Comparison of ENCODE assay signal across 9 cellular contexts in genomic region chr6:83852528-83853177, GRCh38. TPM values are rescaled to one million over a fixed set of nuclear protein-coding genes. Genes with fewer than 3 reads are reported as not detected.
A peak's percentile ranks its signal among the peaks of the same experiment; 100 is the strongest.
DNase-seq lines count a peak whose midpoint lies in the region; ATAC-seq and TF ChIP-seq lines count a peak whose summit lies in the region.
"Had no signal": no experiment of that assay in that cellular context is flagged by ENCODE, and none has a peak within 500 bp of the region (broad histone marks: within the 10 kb centered on the region; RNA-seq: fewer than 3 reads in every experiment).

No MANE protein-coding gene starts in this region.

- H3K4me1 ChIP-seq in CD4-positive, alpha-beta memory T cell (ENCODE audit: insufficient read depth, low read length): peaks cover 13% of the 10 kb centered on the region
- H3K4me1 ChIP-seq in Panc1 (ENCODE audit: control insufficient read depth, insufficient read depth, low read length): peaks cover 6% of the 10 kb centered on the region; the same call in 1 of the 2 replicates
- H3K4me1 ChIP-seq in parathyroid adenoma: peaks cover 8% of the 10 kb centered on the region

- BruUV-seq in Panc1 (replicated peaks; lab: Mats Ljungman, UMichigan): no TSS peak

- H3K27me3 ChIP-seq in CD4-positive, alpha-beta memory T cell (ENCODE audit: insufficient read depth, low read length): peaks cover 8% of the 10 kb centered on the region
- H3K27me3 ChIP-seq in Panc1 (ENCODE audit: control insufficient read depth, insufficient read depth, low read length): peaks cover 2% of the 10 kb centered on the region; the same call in 1 of the 2 replicates
- no peaks in the 10 kb centered on the region for H3K27me3 ChIP-seq in parathyroid adenoma (ENCODE audit: control insufficient read depth, insufficient read depth, low read length)

- peaks cover 2% of the 10 kb centered on the region for H3K79me2 ChIP-seq in parathyroid adenoma

- peak overlapping the region; percentile 56 for H3K9ac ChIP-seq in parathyroid adenoma

- DNase-seq in CD4-positive, alpha-beta memory T cell: no peak
- no peak for DNase-seq in Panc1 (ENCODE audit: low read depth, low spot score)
- no peak for DNase-seq in epithelial cell of proximal tubule (ENCODE audit: low read depth)
- no peak for DNase-seq in KG1 (lab: John Stamatoyannopoulos, UW)
- no peak for DNase-seq in DMS 273 (lab: John Stamatoyannopoulos, UW; ENCODE audit: unreplicated experiment)
- DNase-seq: effector CD4-positive, alpha-beta T cell had no signal

- H3K36me3 ChIP-seq in CD4-positive, alpha-beta memory T cell (ENCODE audit: insufficient read depth, low read length): no peaks in the 10 kb centered on the region
- H3K36me3 ChIP-seq in Panc1 (ENCODE audit: control insufficient read depth, insufficient read depth, low read length) (no peaks in the 10 kb centered on the region), parathyroid adenoma (ENCODE audit: control insufficient read depth, insufficient read depth, low read length) (no peaks in the 10 kb centered on the region)

- CTCF ChIA-PET in CD4-positive, alpha-beta memory T cell (lab: Charles Lee; ENCODE audit: partially characterized antibody): no interaction called here
- CTCF ChIA-PET in Panc1 (lab: Charles Lee): interaction anchor here (1.7 kb wide), 1 partner anchor 238 kb away, joined by 6 read pairs; no protein-coding TSS in a partner anchor

- POLR2A ChIA-PET in CD4-positive, alpha-beta memory T cell (lab: Charles Lee; ENCODE audit: partially characterized antibody): no interaction called here
- POLR2A ChIA-PET in Panc1 (lab: Charles Lee): no interaction called here

- peak overlapping the region; percentile 96 for H2AFZ ChIP-seq in parathyroid adenoma

- H3K36me3 Mint-ChIP-seq in CD4-positive, alpha-beta memory T cell: no peaks in the 10 kb centered on the region

- H3K27ac Mint-ChIP-seq in CD4-positive, alpha-beta memory T cell: no peak overlapping the region

- H3K4me3 ChIP-seq in CD4-positive, alpha-beta memory T cell (ENCODE audit: low read length in 2 of 2): no peak overlapping the region
- H3K4me3 ChIP-seq in Panc1 (ENCODE audit: low read depth in 2 of 2, low read length in 2 of 2) (peak overlapping the region; percentile 72 to 76), epithelial cell of proximal tubule (ENCODE audit: low read depth, low read length) (peak overlapping the region; percentile 61), parathyroid adenoma (ENCODE audit: low read depth, low read length) (peak overlapping the region; percentile 44)

- no peaks in the 10 kb centered on the region for H3K9me3 ChIP-seq in CD4-positive, alpha-beta memory T cell (ENCODE audit: control insufficient read depth in 1 of 2, low read length in 2 of 2)
- H3K9me3 ChIP-seq in Panc1 (ENCODE audit: control insufficient read depth, insufficient read depth, low read depth, low read length): no peaks in the 10 kb centered on the region
- no peaks in the 10 kb centered on the region for H3K9me3 ChIP-seq in parathyroid adenoma (ENCODE audit: control insufficient read depth, low read length)

- intact Hi-C loops in CD4-positive, alpha-beta memory T cell (cut with micrococcal nuclease): no loop called here
- intact Hi-C loops in Panc1 (cut with micrococcal nuclease; ENCODE audit: unreplicated experiment): loop anchor here (2.0 kb wide), 1 partner anchor 238 kb away; no protein-coding TSS in a partner anchor

- TF ChIP-seq CTCF in Panc1 (IDR thresholded peaks at IDR 0.05) (no peak), epithelial cell of proximal tubule (conservative IDR thresholded peaks at IDR 0.05; ENCODE audit: low read depth, low read length) (no peak), parathyroid adenoma (IDR thresholded peaks at IDR 0.05) (no peak)

- in situ Hi-C loops in Panc1 (cut with HindIII; ENCODE audit: low pct_unique_long_range_greater_than_20kb, low sequenced_read_pairs): no loop called here

- ATAC-seq in Panc1 (no peak), GM19467 (IDR thresholded peaks at IDR 0.05; ENCODE audit: unreplicated experiment) (no peak), HG02981 (IDR thresholded peaks at IDR 0.05; ENCODE audit: unreplicated experiment) (no peak)

- H3K9me3 Mint-ChIP-seq in CD4-positive, alpha-beta memory T cell: peaks cover 0 to 2% (median 0%) of the 10 kb centered on the region in 8 donors

- H3K27me3 Mint-ChIP-seq in CD4-positive, alpha-beta memory T cell: peaks cover 48 to 53% of the 10 kb centered on the region in 2 donors

- H3K4me3 Mint-ChIP-seq in CD4-positive, alpha-beta memory T cell: peak overlapping the region in 5 of 8 donors; percentile 45 to 75 (median 54)

- peaks cover 6 to 15% (median 10%) of the 10 kb centered on the region in 4 donors for H3K4me1 Mint-ChIP-seq in CD4-positive, alpha-beta memory T cell

- peak overlapping the region; percentile 82 for H3K4me2 ChIP-seq in parathyroid adenoma (ENCODE audit: low read length)

- H3K27ac ChIP-seq in CD4-positive, alpha-beta memory T cell (ENCODE audit: low read depth, low read length): no peak overlapping the region
- H3K27ac ChIP-seq in Panc1 (ENCODE audit: low read length) (peak overlapping the region; percentile 79), parathyroid adenoma (peak overlapping the region; percentile 93)

RNA-seq across cellular contexts. Expression of gene RIPPLY2, which starts 0.5 kb away (rescaled TPM):
- total RNA-seq in CD4-positive, alpha-beta memory T cell: not detected
- polyA plus RNA-seq in CD4-positive, alpha-beta memory T cell: not detected
- total RNA-seq in Panc1 (2021; ENCODE audit: unreplicated experiment) (6.5 TPM), epithelial cell of proximal tubule (not detected in 2 replicates)
- polyA plus RNA-seq in Panc1 (2012; ENCODE audit: insufficient read length): 7.8 TPM

RNA-seq across cellular contexts. Expression of gene CYB5R4, which starts 6.8 kb away (rescaled TPM):
- 10 to 100 TPM; 24.0 to 26.2 TPM for total RNA-seq in CD4-positive, alpha-beta memory T cell
- 10 to 100 TPM; 32.0 to 45.2 TPM for polyA plus RNA-seq in CD4-positive, alpha-beta memory T cell
- 31.7 TPM for total RNA-seq in Panc1 (2021; ENCODE audit: unreplicated experiment)
- 12.4 TPM for polyA plus RNA-seq in Panc1 (2012; ENCODE audit: insufficient read length)
- total RNA-seq in epithelial cell of proximal tubule: 8.2 and 11.3 TPM in 2 replicates

Comparison
In these comparisons a context has a peak if more than half of its experiments do, and no peak if none do; other contexts are left out.
1. H3K4me3 ChIP-seq: peak in Panc1 (2 of 2), epithelial cell of proximal tubule (single experiment) and parathyroid adenoma (single experiment); none in CD4-positive, alpha-beta memory T cell (0 of 2).